ENCODE assay signal across 24 cellular contexts in the genomic region with DNA sequence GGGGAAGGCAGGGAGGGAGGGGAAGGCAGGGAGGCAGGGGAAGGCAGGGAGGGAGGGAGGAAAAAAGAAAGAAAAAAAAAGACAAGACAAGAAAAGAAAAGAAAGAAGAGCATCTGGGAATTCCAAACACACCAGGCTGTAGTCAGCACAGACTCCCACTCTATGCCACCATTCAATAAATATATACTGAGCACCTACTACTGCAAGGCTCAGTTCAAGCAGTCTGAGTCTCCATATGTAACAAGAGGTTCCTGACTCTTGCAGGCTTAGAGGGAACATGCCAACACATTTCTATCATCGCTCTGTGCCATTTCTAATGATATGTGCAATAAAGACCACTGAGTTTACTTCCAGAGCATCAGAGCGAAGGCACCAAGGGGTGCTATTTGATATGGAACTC. TPM values are rescaled to one million over a fixed set of nuclear protein-coding genes. Genes with fewer than 3 reads are reported as not detected.
DNase-seq lines count a peak whose midpoint lies in the region; TF ChIP-seq lines count a peak whose summit lies in the region.
"Had no signal": no experiment of that assay in that cellular context is flagged by ENCODE, and none has a peak within 500 bp of the region (broad histone marks: within the 10 kb centered on the region; RNA-seq: fewer than 3 reads in every experiment).

No MANE protein-coding gene starts in this region.

- H3K4me1 Mint-ChIP-seq in nephron progenitor cell: peaks cover 19% of the 10 kb centered on the region
- H3K4me1 Mint-ChIP-seq in CD14-positive monocyte: peaks cover 1% of the 10 kb centered on the region
- H3K4me1 Mint-ChIP-seq: activated CD4-positive, alpha-beta T cell treated with anti-CD3 and anti-CD28 coated beads for 36 hours; naive B cell; stimulated activated naive CD8-positive, alpha-beta T cell treated with anti-CD3 and anti-CD28 coated beads, Interleukin-15, amount 100 ng/mL, for 72 hours had no signal

- H3K4me3 ChIP-seq in choroid plexus epithelial cell (ENCODE audit: low read depth, low read length): no peak overlapping the region
- H3K4me3 ChIP-seq: esophagus squamous epithelium, gastroesophageal sphincter, GM23338, ovary, tibial nerve had no signal

- H3K9me3 Mint-ChIP-seq in nephron progenitor cell (no peaks in the 10 kb centered on the region), CD14-positive monocyte (peaks cover 0 to 4% (median 0%) of the 10 kb centered on the region in 7 donors)
- H3K9me3 Mint-ChIP-seq: activated T-helper 1 cell treated with anti-CD3 and anti-CD28 coated beads, Interleukin-12 subunit alpha, Interleukin-12 subunit beta, Interleukin-2, Interleukin-4 antibody, amounts not matched to agents 30 ng/mL and 10 ng/mL and 1 ng/mL, durations not matched to agents 14 hours and 24 hours and 36 hours; GM23338 had no signal

- peak; percentile 18 for DNase-seq in DMS79 treated with DMSO at 0.1 percent for 48 hours (lab: John Stamatoyannopoulos, UW)
- no peak for DNase-seq in DMS79 (lab: John Stamatoyannopoulos, UW)
- peak; percentile 5 for DNase-seq in NCI-H1694 (lab: John Stamatoyannopoulos, UW)
- peak; percentile 22 for DNase-seq in choroid plexus epithelial cell (ENCODE audit: low read depth)
- no peak for DNase-seq in nephron progenitor cell
- DNase-seq in NCI-H1092 (lab: John Stamatoyannopoulos, UW): no peak
- DNase-seq in activated T-cell treated with anti-CD3 and anti-CD28 coated beads, Interleukin-2, amount 50 U/mL, for 48 hours: no peak
- DNase-seq in CD14-positive monocyte (ENCODE audit: low spot score): no peak
- DNase-seq: activated CD4-positive, alpha-beta T cell treated with anti-CD3 and anti-CD28 coated beads for 36 hours; activated CD8-positive, alpha-beta memory T cell treated with anti-CD3 and anti-CD28 coated beads, Interleukin-2, amount 10 ng/mL, durations not matched to agents 7 days and 5 days; activated naive CD8-positive, alpha-beta T cell treated with anti-CD3 and anti-CD28 coated beads, Interleukin-2, amount 10 ng/mL, durations not matched to agents 7 days and 5 days; COR-L47; effector memory CD4-positive, alpha-beta T cell; esophagus squamous epithelium; kidney; naive B cell; NCI-H748 treated with DMSO at 0.1 percent for 48 hours; ovary; SHP77 treated with DMSO at 0.1 percent for 48 hours; stimulated activated naive CD8-positive, alpha-beta T cell treated with anti-CD3 and anti-CD28 coated beads, Interleukin-15, amount 100 ng/mL, for 72 hours had no signal

- no peak for TF ChIP-seq CTCF in choroid plexus epithelial cell (conservative IDR thresholded peaks at IDR 0.05; ENCODE audit: low read depth, low read length)
- no peak for TF ChIP-seq CTCF in nephron progenitor cell (IDR thresholded peaks at IDR 0.05)
- no peak for TF ChIP-seq CTCF in CD14-positive monocyte (IDR thresholded peaks at IDR 0.05)

- H3K36me3 Mint-ChIP-seq in nephron progenitor cell (ENCODE audit: low read depth): peaks cover 71% of the 10 kb centered on the region
- peaks cover 90 to 94% of the 10 kb centered on the region in 2 donors for H3K36me3 Mint-ChIP-seq in CD14-positive monocyte

- H3K4me3 Mint-ChIP-seq in nephron progenitor cell: no peak overlapping the region
- H3K4me3 Mint-ChIP-seq in CD14-positive monocyte: no peak overlapping the region
- H3K4me3 Mint-ChIP-seq: activated CD4-positive, alpha-beta T cell treated with anti-CD3 and anti-CD28 coated beads for 36 hours; activated CD8-positive, alpha-beta memory T cell treated with anti-CD3 and anti-CD28 coated beads, Interleukin-2, amount 10 ng/mL, durations not matched to agents 7 days and 5 days; activated naive CD8-positive, alpha-beta T cell treated with anti-CD3 and anti-CD28 coated beads, Interleukin-2, amount 10 ng/mL, durations not matched to agents 7 days and 5 days; activated T-helper 1 cell treated with anti-CD3 and anti-CD28 coated beads, Interleukin-12 subunit alpha, Interleukin-12 subunit beta, Interleukin-2, Interleukin-4 antibody, amounts not matched to agents 30 ng/mL and 10 ng/mL and 1 ng/mL, durations not matched to agents 14 hours and 24 hours and 36 hours; GM23338; naive B cell; stimulated activated naive CD8-positive, alpha-beta T cell treated with anti-CD3 and anti-CD28 coated beads, Interleukin-15, amount 100 ng/mL, for 72 hours had no signal

- intact Hi-C loops in CD14-positive monocyte (cut with micrococcal nuclease): no loop called here

- peaks cover 3% of the 10 kb centered on the region for H3K27me3 Mint-ChIP-seq in nephron progenitor cell (ENCODE audit: low read depth, poor library complexity)
- peaks cover 0 to 2% (median 1%) of the 10 kb centered on the region in 3 donors for H3K27me3 Mint-ChIP-seq in CD14-positive monocyte (ENCODE audit: low read depth in 3 of 3)
- H3K27me3 Mint-ChIP-seq: activated CD4-positive, alpha-beta T cell treated with anti-CD3 and anti-CD28 coated beads for 36 hours; activated CD8-positive, alpha-beta memory T cell treated with anti-CD3 and anti-CD28 coated beads, Interleukin-2, amount 10 ng/mL, durations not matched to agents 7 days and 5 days; activated naive CD8-positive, alpha-beta T cell treated with anti-CD3 and anti-CD28 coated beads, Interleukin-2, amount 10 ng/mL, durations not matched to agents 7 days and 5 days; naive B cell; stimulated activated naive CD8-positive, alpha-beta T cell treated with anti-CD3 and anti-CD28 coated beads, Interleukin-15, amount 100 ng/mL, for 72 hours had no signal

- H3K27ac Mint-ChIP-seq in nephron progenitor cell: peak overlapping the region; percentile 71
- peak overlapping the region in 3 of 7 donors; percentile 15 to 32 (median 16) for H3K27ac Mint-ChIP-seq in CD14-positive monocyte
- H3K27ac Mint-ChIP-seq: activated CD4-positive, alpha-beta T cell treated with anti-CD3 and anti-CD28 coated beads for 36 hours; GM23338 had no signal

RNA-seq across cellular contexts. Expression of a gene that starts 47.7 kb away (rescaled TPM):
- polyA plus RNA-seq in CD14-positive monocyte: 1,000 to 10,000 TPM; 2,046 to 2,079 TPM

Comparison
In these comparisons a context has a peak if more than half of its experiments do, and no peak if none do; other contexts are left out.
1. DNase-seq: peak in DMS79 treated with DMSO at 0.1 percent for 48 hours (single experiment), NCI-H1694 (single experiment) and choroid plexus epithelial cell (single experiment); none in DMS79 (single experiment), nephron progenitor cell (single experiment), NCI-H1092 (single experiment), activated T-cell treated with anti-CD3 and anti-CD28 coated beads, Interleukin-2, amount 50 U/mL, for 48 hours (0 of 2) and CD14-positive monocyte (single experiment).